In genomic region chr6:11804706-11805105, GRCh38 we compare ENCODE assay signal across 15 cellular contexts. TPM values are rescaled to one million over a fixed set of nuclear protein-coding genes. Genes with fewer than 3 reads are reported as not detected.
"Had no signal": no experiment of that assay in that cellular context is flagged by ENCODE, and none has a peak within 500 bp of the region (broad histone marks: within the 10 kb centered on the region; RNA-seq: fewer than 3 reads in every experiment).

No MANE protein-coding gene starts in this region.

- H3K9me3 Mint-ChIP-seq: activated CD4-positive, alpha-beta memory T cell treated with anti-CD3 and anti-CD28 coated beads for 36 hours; activated T-cell treated with anti-CD3 and anti-CD28 coated beads, Interleukin-2, amount 50 U/mL, for 4 hours; type B pancreatic cell had no signal

- H3K27me3 ChIP-seq: heart left ventricle had no signal

- H3K4me3 Mint-ChIP-seq: activated CD4-positive, alpha-beta memory T cell treated with anti-CD3 and anti-CD28 coated beads for 36 hours; activated naive CD8-positive, alpha-beta T cell treated with anti-CD3 and anti-CD28 coated beads, Interleukin-2, amount 10 ng/mL, durations not matched to agents 7 days and 5 days; activated T-cell treated with anti-CD3 and anti-CD28 coated beads, Interleukin-2, amount 50 U/mL, for 4 hours; stimulated activated naive B cell treated with anti-CD40 and anti-IgM and Interleukin-4, amounts not matched to agents 10 μg/mL and 1 μg/mL and 100 μg/mL, for 72 hours; type B pancreatic cell had no signal

- ATAC-seq: activated T-cell treated with anti-CD3 and anti-CD28 coated beads, Interleukin-2, amount 50 U/mL, for 4 hours; heart left ventricle; stimulated activated naive B cell treated with anti-CD40 and anti-IgM and Interleukin-4, amounts not matched to agents 10 μg/mL and 1 μg/mL and 100 μg/mL, for 72 hours had no signal

- H3K36me3 ChIP-seq: cardiac muscle cell, heart left ventricle, left ventricle myocardium inferior had no signal

- H3K27ac ChIP-seq: cardiac muscle cell, heart left ventricle, left ventricle myocardium inferior, parathyroid adenoma had no signal

- H3K79me2 ChIP-seq: parathyroid adenoma had no signal

- H3K4me3 ChIP-seq: cardiac muscle cell, heart left ventricle, left ventricle myocardium inferior had no signal

- H2AFZ ChIP-seq: parathyroid adenoma had no signal

- DNase-seq: activated CD4-positive, alpha-beta memory T cell treated with anti-CD3 and anti-CD28 coated beads for 36 hours; activated gamma-delta T cell treated with Interleukin-2 at 50 U/mL for 16 hours; activated naive CD8-positive, alpha-beta T cell treated with anti-CD3 and anti-CD28 coated beads, Interleukin-2, amount 10 ng/mL, durations not matched to agents 7 days and 5 days; activated T-cell treated with anti-CD3 and anti-CD28 coated beads, Interleukin-2, amount 50 U/mL, for 4 hours; aorta; heart left ventricle; left ventricle myocardium inferior; retina; stimulated activated naive B cell treated with anti-CD40 and anti-IgM and Interleukin-4, amounts not matched to agents 10 μg/mL and 1 μg/mL and 100 μg/mL, for 72 hours; substantia nigra; T-helper 9 cell had no signal

- H3K4me1 ChIP-seq: parathyroid adenoma had no signal

- H3K27ac Mint-ChIP-seq: activated CD4-positive, alpha-beta memory T cell treated with anti-CD3 and anti-CD28 coated beads for 36 hours; activated naive CD8-positive, alpha-beta T cell treated with anti-CD3 and anti-CD28 coated beads, Interleukin-2, amount 10 ng/mL, durations not matched to agents 7 days and 5 days; stimulated activated naive B cell treated with anti-CD40 and anti-IgM and Interleukin-4, amounts not matched to agents 10 μg/mL and 1 μg/mL and 100 μg/mL, for 72 hours had no signal

- H3K27me3 Mint-ChIP-seq: activated naive CD8-positive, alpha-beta T cell treated with anti-CD3 and anti-CD28 coated beads, Interleukin-2, amount 10 ng/mL, durations not matched to agents 7 days and 5 days; type B pancreatic cell had no signal

- H3K36me3 Mint-ChIP-seq: activated CD4-positive, alpha-beta memory T cell treated with anti-CD3 and anti-CD28 coated beads for 36 hours; stimulated activated naive B cell treated with anti-CD40 and anti-IgM and Interleukin-4, amounts not matched to agents 10 μg/mL and 1 μg/mL and 100 μg/mL, for 72 hours; type B pancreatic cell had no signal

RNA-seq across cellular contexts. Expression of gene ADTRP, which starts 26.1 kb away (rescaled TPM):
- total RNA-seq: cardiac muscle cell had no signal
- polyA plus RNA-seq: cardiac muscle cell, neural cell had no signal
